In genomic region chr7:55438765-55439525, GRCh38 we compare ENCODE assay signal across 11 cellular contexts.
DNase-seq lines count a peak whose midpoint lies in the region; ATAC-seq and TF ChIP-seq lines count a peak whose summit lies in the region.
"Had no signal": no experiment of that assay in that cellular context is flagged by ENCODE, and none has a peak within 500 bp of the region (broad histone marks: within the 10 kb centered on the region; RNA-seq: fewer than 3 reads in every experiment).

No MANE protein-coding gene starts in this region.

- CTCF ChIA-PET in activated CD8-positive, alpha-beta T cell treated with anti-CD3 and anti-CD28 coated beads, Interleukin-2, amount 10 ng/mL, durations not matched to agents 7 days and 5 days (lab: Charles Lee), result no interaction called here

- H3K9me3 Mint-ChIP-seq in HFFc6, result no peaks in the 10 kb centered on the region
- no peaks in the 10 kb centered on the region for H3K9me3 Mint-ChIP-seq in activated CD8-positive, alpha-beta T cell treated with anti-CD3 and anti-CD28 coated beads, Interleukin-2, amount 10 ng/mL, durations not matched to agents 7 days and 5 days (ENCODE audit: insufficient read depth)

- H3K27me3 ChIP-seq in BLaER1 treated with 17β-estradiol and CSF1 and Interleukin-3, amounts not matched to agents 10 nM and 100 nM, result no peaks in the 10 kb centered on the region
- H3K27me3 ChIP-seq: MG63 had no signal

- POLR2A ChIA-PET in activated CD8-positive, alpha-beta T cell treated with anti-CD3 and anti-CD28 coated beads, Interleukin-2, amount 10 ng/mL, durations not matched to agents 7 days and 5 days (lab: Charles Lee), result no interaction called here

- peaks cover 0 to 7% (median 0%) of the 10 kb centered on the region in 11 experiments; a peak in 1 of 22 replicates for H4K20me1 ChIP-seq in BLaER1 treated with 17β-estradiol and CSF1 and Interleukin-3, amounts not matched to agents 10 nM and 100 nM

- H3K4me3 Mint-ChIP-seq in HFFc6, result no peak overlapping the region
- H3K4me3 Mint-ChIP-seq in activated CD8-positive, alpha-beta T cell treated with anti-CD3 and anti-CD28 coated beads, Interleukin-2, amount 10 ng/mL, durations not matched to agents 7 days and 5 days, result no peak overlapping the region

- H3K36me3 ChIP-seq in BLaER1 treated with 17β-estradiol and CSF1 and Interleukin-3, amounts not matched to agents 10 nM and 100 nM, result no peaks in the 10 kb centered on the region
- H3K36me3 ChIP-seq: MG63 had no signal

- peaks cover 2% of the 10 kb centered on the region for H3K27me3 Mint-ChIP-seq in HFFc6 (ENCODE audit: insufficient read depth)
- H3K27me3 Mint-ChIP-seq in activated CD8-positive, alpha-beta T cell treated with anti-CD3 and anti-CD28 coated beads, Interleukin-2, amount 10 ng/mL, durations not matched to agents 7 days and 5 days (ENCODE audit: low read depth), result no peaks in the 10 kb centered on the region

- DNase-seq in HFFc6, result no peak
- DNase-seq in SHP77 (lab: John Stamatoyannopoulos, UW), result peak; percentile 86 to 93
- peak; percentile 79 for DNase-seq in left ventricle myocardium superior
- DNase-seq in activated CD8-positive, alpha-beta T cell treated with anti-CD3 and anti-CD28 coated beads, Interleukin-2, amount 10 ng/mL, durations not matched to agents 7 days and 5 days, result no peak
- DNase-seq in AG20443 (ENCODE audit: low spot score), result no peak
- DNase-seq: activated gamma-delta T cell had no signal

- H3K27ac Mint-ChIP-seq in HFFc6, result peak overlapping the region; percentile 20; the same call in 1 of the 2 replicates
- H3K27ac Mint-ChIP-seq in activated CD8-positive, alpha-beta T cell treated with anti-CD3 and anti-CD28 coated beads, Interleukin-2, amount 10 ng/mL, durations not matched to agents 7 days and 5 days, result no peak overlapping the region

- H3K27ac ChIP-seq in BLaER1 treated with 17β-estradiol and CSF1 and Interleukin-3, amounts not matched to agents 10 nM and 100 nM, result no peak overlapping the region

- intact Hi-C loops in left ventricle myocardium superior (cut with micrococcal nuclease), result no loop called here

- H3K4me1 ChIP-seq in BLaER1 treated with 17β-estradiol and CSF1 and Interleukin-3, amounts not matched to agents 10 nM and 100 nM, result peaks cover 0 to 25% (median 17%) of the 10 kb centered on the region in 10 experiments; a peak in 17 of 20 replicates

- H3K4me3 ChIP-seq in BLaER1 treated with 17β-estradiol and CSF1 and Interleukin-3, amounts not matched to agents 10 nM and 100 nM, result no peak overlapping the region
- H3K4me3 ChIP-seq: MG63 had no signal

- H3K4me2 ChIP-seq in BLaER1 treated with 17β-estradiol and CSF1 and Interleukin-3, amounts not matched to agents 10 nM and 100 nM, result peak overlapping the region in 6 of 11 experiments; percentile 25 to 58 (median 48); a peak in 9 of 22 replicates

- ATAC-seq in left ventricle myocardium superior (peak; percentile 73), GM21737 (IDR thresholded peaks at IDR 0.05; ENCODE audit: unreplicated experiment) (no peak), GM21786 (IDR thresholded peaks at IDR 0.05; ENCODE audit: unreplicated experiment) (no peak)
- no peak for ATAC-seq in activated CD8-positive, alpha-beta T cell treated with anti-CD3 and anti-CD28 coated beads, Interleukin-2, amount 10 ng/mL, durations not matched to agents 7 days and 5 days
- ATAC-seq: esophagus mucosa had no signal

- H3K9ac ChIP-seq in BLaER1 treated with 17β-estradiol and CSF1 and Interleukin-3, amounts not matched to agents 10 nM and 100 nM, result no peak overlapping the region

- TF ChIP-seq CTCF in HFFc6 (IDR thresholded peaks at IDR 0.05), result no peak

- H3K36me3 Mint-ChIP-seq in HFFc6 (ENCODE audit: low read depth), result no peaks in the 10 kb centered on the region; the same call in 1 of the 2 replicates
- no peaks in the 10 kb centered on the region for H3K36me3 Mint-ChIP-seq in activated CD8-positive, alpha-beta T cell treated with anti-CD3 and anti-CD28 coated beads, Interleukin-2, amount 10 ng/mL, durations not matched to agents 7 days and 5 days (ENCODE audit: low read depth)

- no peaks in the 10 kb centered on the region for H3K9me3 ChIP-seq in BLaER1 treated with 17β-estradiol and CSF1 and Interleukin-3, amounts not matched to agents 10 nM and 100 nM (replicated peaks in 1 of 11)
- H3K9me3 ChIP-seq: MG63 had no signal

- peaks cover 44% of the 10 kb centered on the region for H3K4me1 Mint-ChIP-seq in HFFc6 (ENCODE audit: low read depth)
- peaks cover 10% of the 10 kb centered on the region for H3K4me1 Mint-ChIP-seq in activated CD8-positive, alpha-beta T cell treated with anti-CD3 and anti-CD28 coated beads, Interleukin-2, amount 10 ng/mL, durations not matched to agents 7 days and 5 days (ENCODE audit: low read depth)

Comparison
In these comparisons a context has a peak if more than half of its experiments do, and no peak if none do; other contexts are left out.
1. DNase-seq: peak in SHP77 (2 of 2) and left ventricle myocardium superior (single experiment); none in HFFc6 (single experiment), activated CD8-positive, alpha-beta T cell treated with anti-CD3 and anti-CD28 coated beads, Interleukin-2, amount 10 ng/mL, durations not matched to agents 7 days and 5 days (single experiment) and AG20443 (single experiment).